8 cellular contexts compared by ENCODE assay signal in the genomic region with DNA sequence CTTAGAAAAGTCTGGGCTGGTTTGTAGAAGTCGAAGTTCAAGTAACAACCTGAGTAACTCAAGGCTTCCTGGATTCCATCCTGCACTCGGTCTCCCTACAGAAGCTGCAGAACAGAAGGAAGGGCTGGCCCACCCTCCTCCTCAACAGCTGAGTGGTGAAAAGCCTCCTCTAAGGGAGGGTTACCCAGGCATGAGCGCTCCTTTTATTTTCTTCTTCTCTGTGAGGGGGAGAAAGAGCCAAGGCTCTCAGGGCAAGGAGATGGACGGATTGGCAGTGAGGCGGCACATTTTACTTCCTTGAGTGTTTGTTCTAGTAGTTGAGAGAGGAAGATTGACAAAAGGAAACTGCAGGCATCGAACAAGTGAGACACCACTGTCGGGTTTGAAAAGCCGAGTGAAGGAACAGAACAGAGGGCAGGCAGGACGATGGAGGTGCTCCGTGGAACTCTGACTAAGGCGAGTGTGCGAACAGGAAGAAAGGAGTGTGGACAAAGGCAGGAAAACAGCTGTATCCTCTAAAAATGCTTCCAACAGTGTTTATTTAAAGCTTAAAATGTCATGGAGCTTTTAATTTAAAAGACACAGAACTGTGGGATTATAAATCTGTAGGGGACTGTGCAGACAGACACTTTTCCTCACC. TPM values are rescaled to one million over a fixed set of nuclear protein-coding genes. Genes with fewer than 3 reads are reported as not detected.
DNase-seq lines count a peak whose midpoint lies in the region; ATAC-seq and TF ChIP-seq lines count a peak whose summit lies in the region.

No MANE protein-coding gene starts in this region.

- peak overlapping the region; percentile 71 to 89 (median 85) for H3K9ac ChIP-seq in BLaER1 treated with 17β-estradiol and CSF1 and Interleukin-3, amounts not matched to agents 10 nM and 100 nM

- H4K20me1 ChIP-seq in BLaER1 treated with 17β-estradiol and CSF1 and Interleukin-3, amounts not matched to agents 10 nM and 100 nM, result no peaks in the 10 kb centered on the region

- no peak for ATAC-seq in HG03432 (IDR thresholded peaks at IDR 0.05; ENCODE audit: unreplicated experiment)

- peak overlapping the region; percentile 67 to 98 (median 95); a peak in 21 of 22 replicates for H3K27ac ChIP-seq in BLaER1 treated with 17β-estradiol and CSF1 and Interleukin-3, amounts not matched to agents 10 nM and 100 nM
- H3K27ac ChIP-seq in KOPT-K1 (ENCODE audit: low read depth, low read length, poor library complexity, severe bottlenecking) (peak overlapping the region; percentile 81), ectodermal cell (ENCODE audit: insufficient read depth, low read depth, low read length, poor library complexity, severe bottlenecking) (peak overlapping the region; percentile 60)

- DNase-seq in NCI-H2171 treated with DMSO at 0.1 percent for 48 hours (lab: John Stamatoyannopoulos, UW) (no peak), glomerular visceral epithelial cell (ENCODE audit: extremely low spot score) (no peak)
- DNase-seq in stimulated activated CD4-positive, alpha-beta T cell treated with anti-CD3 and anti-CD28 coated beads, Interleukin-2, amount 100 ng/mL, for 48 hours, result no peak

- H3K9me3 Mint-ChIP-seq in nephron, result no peaks in the 10 kb centered on the region

- no peaks in the 10 kb centered on the region for H3K27me3 Mint-ChIP-seq in nephron (ENCODE audit: low read depth)

- H3K27ac Mint-ChIP-seq in nephron, result peak overlapping the region; percentile 85 to 92 (median 91)

- H3K4me2 ChIP-seq in BLaER1 treated with 17β-estradiol and CSF1 and Interleukin-3, amounts not matched to agents 10 nM and 100 nM, result peak overlapping the region; percentile 84 to 96 (median 90)

- H3K27me3 ChIP-seq in BLaER1 treated with 17β-estradiol and CSF1 and Interleukin-3, amounts not matched to agents 10 nM and 100 nM, result no peaks in the 10 kb centered on the region
- H3K27me3 ChIP-seq in ectodermal cell (ENCODE audit: control insufficient read depth, insufficient read depth, low read length, poor library complexity, severe bottlenecking), result no peaks in the 10 kb centered on the region

- H3K4me3 ChIP-seq in BLaER1 treated with 17β-estradiol and CSF1 and Interleukin-3, amounts not matched to agents 10 nM and 100 nM, result peak overlapping the region; percentile 38 to 62 (median 52)
- no peak overlapping the region for H3K4me3 ChIP-seq in ectodermal cell (ENCODE audit: insufficient read depth, low read depth, low read length)

- H3K4me3 Mint-ChIP-seq in nephron, result peak overlapping the region; percentile 57 to 78 (median 73)

- H3K36me3 Mint-ChIP-seq in nephron (ENCODE audit: low read depth), result peaks cover 18% of the 10 kb centered on the region

- no peak for TF ChIP-seq CTCF in nephron (IDR thresholded peaks at IDR 0.05; ENCODE audit: unreplicated experiment in 3 of 3)

- peaks cover 0 to 32% (median 23%) of the 10 kb centered on the region in 11 experiments; a peak in 16 of 22 replicates for H3K9me3 ChIP-seq in BLaER1 treated with 17β-estradiol and CSF1 and Interleukin-3, amounts not matched to agents 10 nM and 100 nM (replicated peaks in 1 of 11)
- H3K9me3 ChIP-seq in KOPT-K1 (ENCODE audit: insufficient read depth, low read length, poor library complexity, severe bottlenecking) (no peaks in the 10 kb centered on the region), ectodermal cell (ENCODE audit: control insufficient read depth, low read length) (no peaks in the 10 kb centered on the region)

- peaks cover 24 to 51% (median 38%) of the 10 kb centered on the region in 11 experiments for H3K36me3 ChIP-seq in BLaER1 treated with 17β-estradiol and CSF1 and Interleukin-3, amounts not matched to agents 10 nM and 100 nM
- H3K36me3 ChIP-seq in KOPT-K1 (ENCODE audit: insufficient read depth, low read length), result peaks cover 29% of the 10 kb centered on the region
- no peaks in the 10 kb centered on the region for H3K36me3 ChIP-seq in ectodermal cell (ENCODE audit: control insufficient read depth, insufficient read depth, low read length)

- H3K4me1 ChIP-seq in BLaER1 treated with 17β-estradiol and CSF1 and Interleukin-3, amounts not matched to agents 10 nM and 100 nM, result peaks cover 47 to 80% (median 71%) of the 10 kb centered on the region in 10 experiments
- H3K4me1 ChIP-seq in ectodermal cell (ENCODE audit: control insufficient read depth, insufficient read depth, low read length), result peaks cover 31% of the 10 kb centered on the region

- WGBS in ectodermal cell, 2 experiments, result 33 to 42% methylated on average over 12 of the region's 12 CpGs

- H3K4me1 Mint-ChIP-seq in nephron, result peaks cover 39% of the 10 kb centered on the region

RNA-seq across cellular contexts. Expression of a gene that starts 38.4 kb away (rescaled TPM):
- polyA plus RNA-seq in ectodermal cell (2013, experiment 1 of 4), result 2.4 TPM
- 2.3 TPM for polyA plus RNA-seq in ectodermal cell (2013, experiment 2 of 4)
- polyA plus RNA-seq in ectodermal cell (2013, experiment 3 of 4), result 1.2 TPM
- polyA plus RNA-seq in ectodermal cell (2013, experiment 4 of 4), result 1.6 TPM

RNA-seq across cellular contexts. Expression of a gene that starts 38.8 kb away (rescaled TPM):
- 35.6 TPM for polyA plus RNA-seq in ectodermal cell (2013, experiment 1 of 4)
- 37.7 TPM for polyA plus RNA-seq in ectodermal cell (2013, experiment 2 of 4)
- 29.2 TPM for polyA plus RNA-seq in ectodermal cell (2013, experiment 3 of 4)
- polyA plus RNA-seq in ectodermal cell (2013, experiment 4 of 4), result 31.9 TPM
